In genomic region chr1:16153999-16154673, GRCh38 we compare ENCODE assay signal across 8 cellular contexts. TPM values are rescaled to one million over a fixed set of nuclear protein-coding genes. Genes with fewer than 3 reads are reported as not detected.
DNase-seq lines count a peak whose midpoint lies in the region; FAIRE-seq and TF ChIP-seq lines count a peak whose summit lies in the region.

No MANE protein-coding gene starts in this region.

- no peaks in the 10 kb centered on the region for H3K9me1 ChIP-seq in endothelial cell of umbilical vein (replicated peaks; ENCODE audit: control insufficient read depth, extremely low read depth, insufficient read depth, low read length)

- H3K36me3 Mint-ChIP-seq in nephron progenitor cell (ENCODE audit: low read depth) = peaks cover 6% of the 10 kb centered on the region

- DNase-seq in AG04450 (ENCODE audit: low read depth, low spot score) (no peak), NCI-H82 treated with DMSO at 0.1 percent for 48 hours (lab: John Stamatoyannopoulos, UW; ENCODE audit: unreplicated experiment) (peak; percentile 48), endothelial cell of umbilical vein (ENCODE audit: low read depth, low spot score) (no peak), nephron progenitor cell (no peak), hypothalamus (lab: John Stamatoyannopoulos, UW) (no peak), medulla oblongata (ENCODE audit: extremely low spot score) (no peak), NCI-H2081 (lab: John Stamatoyannopoulos, UW) (no peak), HEK293T (ENCODE audit: extremely low spot score) (no peak)

- peak; percentile 68 for FAIRE-seq in endothelial cell of umbilical vein (lab: Jason Lieb, UNC)

- no peak overlapping the region for H2AFZ ChIP-seq in endothelial cell of umbilical vein (ENCODE audit: low read depth, low read length)

- no peaks in the 10 kb centered on the region for H3K27me3 Mint-ChIP-seq in nephron progenitor cell (ENCODE audit: low read depth, poor library complexity)

- dilution Hi-C loops in endothelial cell of umbilical vein (cut with MboI; ENCODE audit: extremely low pct_ligation_motif_present, low sequenced_read_pairs) = no loop called here

- peaks cover 76% of the 10 kb centered on the region for H3K79me2 ChIP-seq in endothelial cell of umbilical vein (ENCODE audit: control insufficient read depth, insufficient read depth, low read length)

- H3K27ac Mint-ChIP-seq in nephron progenitor cell = no peak overlapping the region

- CTCF ChIA-PET in AG04450 (lab: Charles Lee) = interaction anchor here (0.6 to 7.8 kb wide), 11 partner anchors 9 to 388 kb away, joined by 3 to 81 read pairs (median 6); no protein-coding TSS in a partner anchor
- CTCF ChIA-PET in endothelial cell of umbilical vein (lab: Charles Lee) = interaction anchor here (0.6 to 7.9 kb wide), 11 partner anchors 9 to 209 kb away, joined by 3 to 154 read pairs (median 9); no protein-coding TSS in a partner anchor
- CTCF ChIA-PET in HEK293T (lab: Yijun Ruan, JAX) = interaction anchor here (1.1 to 2.0 kb wide), 3 partner anchors 13 to 71 kb away, joined by 3 to 10 read pairs (median 7); no protein-coding TSS in a partner anchor

- peaks cover 13 to 16% of the 10 kb centered on the region in 2 experiments for H3K36me3 ChIP-seq in endothelial cell of umbilical vein (ENCODE audit: control insufficient read depth in 2 of 2, extremely low read depth in 1 of 2, insufficient read depth in 2 of 2, low read length in 2 of 2)

- no peaks in the 10 kb centered on the region for H4K20me1 ChIP-seq in endothelial cell of umbilical vein (replicated peaks; ENCODE audit: control insufficient read depth, extremely low read depth, insufficient read depth, low read length)

- intact Hi-C loops in endothelial cell of umbilical vein (cut with micrococcal nuclease) = loop anchor here (1.0 kb wide), 1 partner anchor 9 kb away; no protein-coding TSS in a partner anchor

- H3K27ac ChIP-seq in AG04450 (ENCODE audit: low read depth, low read length) = peak overlapping the region; percentile 80
- peak overlapping the region; percentile 82 for H3K27ac ChIP-seq in endothelial cell of umbilical vein (ENCODE audit: insufficient read depth, low read depth, low read length)

- no peak for TF ChIP-seq CTCF in AG04450 (IDR thresholded peaks at IDR 0.05; ENCODE audit: low read depth, low read length)
- TF ChIP-seq CTCF in endothelial cell of umbilical vein (IDR thresholded peaks at IDR 0.05; ENCODE audit: extremely low read depth in 1 of 2, insufficient read depth in 1 of 2, low read depth in 1 of 2, low read length in 2 of 2) = no peak
- no peak for TF ChIP-seq CTCF in nephron progenitor cell (IDR thresholded peaks at IDR 0.05)

- peak overlapping the region; percentile 89 for H3K9ac ChIP-seq in endothelial cell of umbilical vein (replicated peaks; ENCODE audit: extremely low read depth, insufficient read depth, low read length)

- H3K27me3 ChIP-seq in AG04450 (ENCODE audit: control insufficient read depth, insufficient read depth, low read length) = no peaks in the 10 kb centered on the region
- H3K27me3 ChIP-seq in endothelial cell of umbilical vein (ENCODE audit: control insufficient read depth in 2 of 2, insufficient read depth in 2 of 2, low read length in 2 of 2) = no peaks in the 10 kb centered on the region

- H3K9me3 ChIP-seq in AG04450 (ENCODE audit: control insufficient read depth, insufficient read depth, low read length) (no peaks in the 10 kb centered on the region; the same call in 1 of the 2 replicates), endothelial cell of umbilical vein (replicated peaks; ENCODE audit: control insufficient read depth, insufficient read depth, low read length) (no peaks in the 10 kb centered on the region)

- TSS peak; percentile 11 for BruUV-seq in endothelial cell of umbilical vein (replicated peaks; lab: Mats Ljungman, UMichigan)

- POLR2A ChIA-PET in AG04450 (lab: Yijun Ruan, JAX) (interaction anchor here (0.7 to 2.9 kb wide), 4 partner anchors 8 to 630 kb away, joined by 3 to 22 read pairs (median 9); partner anchors contain the start of gene CASP9), endothelial cell of umbilical vein (lab: Charles Lee) (interaction anchor here (0.6 to 3.9 kb wide), 7 partner anchors 8 to 305 kb away, joined by 3 to 22 read pairs (median 6); no protein-coding TSS in a partner anchor), HEK293T (lab: Yijun Ruan, JAX) (no interaction called here)

- H3K9me3 Mint-ChIP-seq in nephron progenitor cell = no peaks in the 10 kb centered on the region

- H3K4me3 Mint-ChIP-seq in nephron progenitor cell = peak overlapping the region; percentile 92

- TF ChIP-seq POLR2A in endothelial cell of umbilical vein (IDR thresholded peaks at IDR 0.05; ENCODE audit: low read depth, low read length) = no peak

- H3K4me1 ChIP-seq in endothelial cell of umbilical vein (ENCODE audit: control insufficient read depth, extremely low read depth, insufficient read depth, low read length) = peaks cover 59% of the 10 kb centered on the region

- peaks cover 64% of the 10 kb centered on the region for H3K4me1 Mint-ChIP-seq in nephron progenitor cell

- peak overlapping the region; percentile 95 for H3K4me2 ChIP-seq in endothelial cell of umbilical vein (ENCODE audit: insufficient read depth, low read length)

- H3K4me3 ChIP-seq in AG04450 (ENCODE audit: low read depth, low read length) = peak overlapping the region; percentile 88
- peak overlapping the region; percentile 65 to 88 (median 87) for H3K4me3 ChIP-seq in endothelial cell of umbilical vein (replicated peaks in 1 of 3; ENCODE audit: insufficient read depth in 1 of 3, low read depth in 1 of 3, low read length in 3 of 3)

TF ChIP-seq in endothelial cell of umbilical vein, 7 proteins besides CTCF, POLR2A, EP300 and RAD21:
- TF ChIP-seq POLR2AphosphoS5 (IDR thresholded peaks at IDR 0.05; ENCODE audit: insufficient read depth, low read depth, low read length) = no peak
- no peak for TF ChIP-seq MAX (IDR thresholded peaks at IDR 0.05; ENCODE audit: insufficient read depth, insufficient read length)
- no peak for TF ChIP-seq MYC (IDR thresholded peaks at IDR 0.05; ENCODE audit: low read depth, low read length)
- no peak for TF ChIP-seq GATA2 (IDR thresholded peaks at IDR 0.05; ENCODE audit: insufficient read depth, insufficient read length, low read depth, low read length)
- TF ChIP-seq EZH2 (IDR thresholded peaks at IDR 0.05; ENCODE audit: borderline replicate concordance, low read depth, low read length, severe bottlenecking) = no peak
- TF ChIP-seq JUN (IDR thresholded peaks at IDR 0.05; ENCODE audit: borderline replicate concordance, insufficient read depth, insufficient read length, low read depth) = no peak
- no peak for TF ChIP-seq FOS (IDR thresholded peaks at IDR 0.05; ENCODE audit: borderline replicate concordance, insufficient read depth, low read length)

TF ChIP-seq in HEK293T, 16 proteins besides CTCF, POLR2A, EP300 and RAD21:
- TF ChIP-seq NFRKB (IDR thresholded peaks at IDR 0.05) = no peak
- TF ChIP-seq TARDBP (IDR thresholded peaks at IDR 0.05) = no peak
- no peak for TF ChIP-seq LEF1 (IDR thresholded peaks at IDR 0.05; ENCODE audit: borderline replicate concordance)
- no peak for TF ChIP-seq FOXK2 (IDR thresholded peaks at IDR 0.05)
- TF ChIP-seq ELF4 (IDR thresholded peaks at IDR 0.05) = no peak
- no peak for TF ChIP-seq SP1 (IDR thresholded peaks at IDR 0.05)
- no peak for TF ChIP-seq FOXM1 (IDR thresholded peaks at IDR 0.05; ENCODE audit: borderline replicate concordance)

RNA-seq across cellular contexts. Expression of gene EPHA2, which starts 1.7 kb away (rescaled TPM):
- polyA plus RNA-seq in AG04450 (2011; rRNA removed) (19.1 and 26.0 TPM in 2 replicates), endothelial cell of umbilical vein (147 and 169 TPM in 2 replicates)
- polyA minus RNA-seq in AG04450 (2011; rRNA and poly(A)+ RNA removed) = 40.4 and 54.9 TPM in 2 replicates
- total RNA-seq in endothelial cell of umbilical vein = 125 and 141 TPM in 2 replicates
- 95.2 and 120 TPM in 2 replicates for polyA plus RNA-seq in endothelial cell of umbilical vein (2011; cell fraction: cytosol; rRNA removed)
- polyA plus RNA-seq in endothelial cell of umbilical vein (2011; cell fraction: nucleus; rRNA removed) = 126 and 152 TPM in 2 replicates
- 107 and 115 TPM in 2 replicates for polyA plus RNA-seq in endothelial cell of umbilical vein (2012)
- polyA minus RNA-seq in endothelial cell of umbilical vein = 132 and 164 TPM in 2 replicates
- 42.6 TPM for polyA minus RNA-seq in endothelial cell of umbilical vein (2011; cell fraction: cytosol; rRNA and poly(A)+ RNA removed)
- 47.6 and 68.5 TPM in 2 replicates for polyA minus RNA-seq in endothelial cell of umbilical vein (2011; cell fraction: nucleus; rRNA and poly(A)+ RNA removed)

RNA-seq across cellular contexts. Expression of gene ARHGEF19, which starts 58.3 kb away (rescaled TPM):
- polyA plus RNA-seq in AG04450 (2011; rRNA removed) (6.7 and 9.5 TPM in 2 replicates), endothelial cell of umbilical vein (8.0 and 8.4 TPM in 2 replicates)
- 4.5 and 4.6 TPM in 2 replicates for polyA minus RNA-seq in AG04450 (2011; rRNA and poly(A)+ RNA removed)
- 6.2 and 9.2 TPM in 2 replicates for total RNA-seq in endothelial cell of umbilical vein
- 5.3 and 7.7 TPM in 2 replicates for polyA plus RNA-seq in endothelial cell of umbilical vein (2011; cell fraction: cytosol; rRNA removed)
- 24.0 and 24.6 TPM in 2 replicates for polyA plus RNA-seq in endothelial cell of umbilical vein (2011; cell fraction: nucleus; rRNA removed)
- polyA plus RNA-seq in endothelial cell of umbilical vein (2012) = 4.1 and 6.9 TPM in 2 replicates
- polyA minus RNA-seq in endothelial cell of umbilical vein = 4.1 and 5.0 TPM in 2 replicates
- 8.6 TPM for polyA minus RNA-seq in endothelial cell of umbilical vein (2011; cell fraction: cytosol; rRNA and poly(A)+ RNA removed)
- 1.9 and 3.3 TPM in 2 replicates for polyA minus RNA-seq in endothelial cell of umbilical vein (2011; cell fraction: nucleus; rRNA and poly(A)+ RNA removed)
